Comparison of ENCODE assay signal across 12 cellular contexts in genomic region chr1:1431006-1431844, GRCh38. TPM values are rescaled to one million over a fixed set of nuclear protein-coding genes. Genes with fewer than 3 reads are reported as not detected.
DNase-seq lines count a peak whose midpoint lies in the region; ATAC-seq and TF ChIP-seq lines count a peak whose summit lies in the region.
"Had no signal": no experiment of that assay in that cellular context is flagged by ENCODE, and none has a peak within 500 bp of the region (broad histone marks: within the 10 kb centered on the region; RNA-seq: fewer than 3 reads in every experiment).

No MANE protein-coding gene starts in this region.

- peaks cover 13% of the 10 kb centered on the region for H3K4me1 Mint-ChIP-seq in activated naive CD4-positive, alpha-beta T cell treated with anti-CD3 and anti-CD28 coated beads for 36 hours (ENCODE audit: low read depth)

- no peak overlapping the region for H3K27ac Mint-ChIP-seq in activated naive CD4-positive, alpha-beta T cell treated with anti-CD3 and anti-CD28 coated beads for 36 hours
- H3K27ac Mint-ChIP-seq: stimulated activated naive CD8-positive, alpha-beta T cell treated with anti-CD3 and anti-CD28 coated beads, Interleukin-15, amount 100 ng/mL, for 72 hours had no signal

- H3K9me3 Mint-ChIP-seq in activated naive CD4-positive, alpha-beta T cell treated with anti-CD3 and anti-CD28 coated beads for 36 hours: no peaks in the 10 kb centered on the region
- H3K9me3 Mint-ChIP-seq: stimulated activated naive CD8-positive, alpha-beta T cell treated with anti-CD3 and anti-CD28 coated beads, Interleukin-15, amount 100 ng/mL, for 72 hours had no signal

- peaks cover 26% of the 10 kb centered on the region for H3K27me3 Mint-ChIP-seq in activated naive CD4-positive, alpha-beta T cell treated with anti-CD3 and anti-CD28 coated beads for 36 hours (ENCODE audit: low read depth)

- CTCF ChIA-PET in activated naive CD4-positive, alpha-beta T cell treated with anti-CD3 and anti-CD28 coated beads for 36 hours (lab: Charles Lee): no interaction called here

- H3K4me3 ChIP-seq in parathyroid adenoma (ENCODE audit: low read depth, low read length): no peak overlapping the region

- no peaks in the 10 kb centered on the region for H3K36me3 ChIP-seq in parathyroid adenoma (ENCODE audit: control insufficient read depth, insufficient read depth, low read length)

- no peaks in the 10 kb centered on the region for H3K36me3 Mint-ChIP-seq in activated naive CD4-positive, alpha-beta T cell treated with anti-CD3 and anti-CD28 coated beads for 36 hours (ENCODE audit: low read depth)

- peak overlapping the region; percentile 62 for H3K27ac ChIP-seq in parathyroid adenoma

- no peak overlapping the region for H3K9ac ChIP-seq in parathyroid adenoma

- no peak for DNase-seq in Right ventricle myocardium inferior (ENCODE audit: missing footprints)
- no peak for DNase-seq in cardiac septum (ENCODE audit: low spot score)
- DNase-seq in left cardiac atrium: peak; percentile 32
- no peak for DNase-seq in DMS79 treated with DMSO at 0.1 percent for 48 hours (lab: John Stamatoyannopoulos, UW)
- DNase-seq in UCSD-AML1 (lab: John Stamatoyannopoulos, UW; ENCODE audit: unreplicated experiment): no peak
- DNase-seq in activated naive CD4-positive, alpha-beta T cell treated with anti-CD3 and anti-CD28 coated beads for 36 hours: no peak
- no peak for DNase-seq in DMS153 (lab: John Stamatoyannopoulos, UW)
- DNase-seq: KBM-7; stimulated activated CD4-positive, alpha-beta T cell treated with anti-CD3 and anti-CD28 coated beads, Interleukin-15, amount 100 ng/mL, for 24 hours; stimulated activated naive CD8-positive, alpha-beta T cell treated with anti-CD3 and anti-CD28 coated beads, Interleukin-15, amount 100 ng/mL, for 72 hours had no signal

- peak; percentile 1 for ATAC-seq in Right ventricle myocardium inferior
- no peak for ATAC-seq in left cardiac atrium
- ATAC-seq: stimulated activated naive CD8-positive, alpha-beta T cell treated with anti-CD3 and anti-CD28 coated beads, Interleukin-15, amount 100 ng/mL, for 72 hours had no signal

- H3K9me3 ChIP-seq in parathyroid adenoma (ENCODE audit: control insufficient read depth, low read length): no peaks in the 10 kb centered on the region

- no peak overlapping the region for H3K4me3 Mint-ChIP-seq in activated naive CD4-positive, alpha-beta T cell treated with anti-CD3 and anti-CD28 coated beads for 36 hours
- H3K4me3 Mint-ChIP-seq: stimulated activated naive CD8-positive, alpha-beta T cell treated with anti-CD3 and anti-CD28 coated beads, Interleukin-15, amount 100 ng/mL, for 72 hours had no signal

- TF ChIP-seq CTCF in parathyroid adenoma (IDR thresholded peaks at IDR 0.05): no peak

- no peaks in the 10 kb centered on the region for H3K27me3 ChIP-seq in parathyroid adenoma (ENCODE audit: control insufficient read depth, insufficient read depth, low read length)

- H2AFZ ChIP-seq in parathyroid adenoma: no peak overlapping the region

- H3K4me2 ChIP-seq in parathyroid adenoma (ENCODE audit: low read length): no peak overlapping the region

- intact Hi-C loops in Right ventricle myocardium inferior (cut with DNase I) (no loop called here), cardiac septum (cut with DNase I) (loop anchor here (5.0 kb wide), 1 partner anchor 74 kb away; the partner anchor contains the start of gene MXRA8), left cardiac atrium (cut with DNase I) (no loop called here)
- intact Hi-C loops in activated naive CD4-positive, alpha-beta T cell treated with anti-CD3 and anti-CD28 coated beads for 36 hours (cut with micrococcal nuclease): no loop called here

- no peaks in the 10 kb centered on the region for H3K79me2 ChIP-seq in parathyroid adenoma

- H3K4me1 ChIP-seq in parathyroid adenoma: no peaks in the 10 kb centered on the region

RNA-seq across cellular contexts. Expression of gene VWA1, which starts 4.3 kb away (rescaled TPM):
- 20.5 TPM for total RNA-seq in Right ventricle myocardium inferior
- total RNA-seq in cardiac septum: 35.3 TPM
- 10 to 100 TPM; 24.9 to 66.4 TPM for total RNA-seq in left cardiac atrium
- under 1 TPM; 0.72 to 0.74 TPM for total RNA-seq in activated naive CD4-positive, alpha-beta T cell treated with anti-CD3 and anti-CD28 coated beads for 36 hours

RNA-seq across cellular contexts. Expression of gene ANKRD65, which starts 10.1 kb away (rescaled TPM):
- 3.0 TPM for total RNA-seq in Right ventricle myocardium inferior
- 1.8 TPM for total RNA-seq in cardiac septum
- 1 to 10 TPM; 2.2 to 3.0 TPM for total RNA-seq in left cardiac atrium
- total RNA-seq in activated naive CD4-positive, alpha-beta T cell treated with anti-CD3 and anti-CD28 coated beads for 36 hours: not detected
- total RNA-seq: A673 had no signal

RNA-seq across cellular contexts. Expression of gene ATAD3C, which starts 18.3 kb away (rescaled TPM):
- 1.8 TPM for total RNA-seq in Right ventricle myocardium inferior
- total RNA-seq in cardiac septum: 0.51 TPM
- 1 to 10 TPM; 1.7 to 2.4 TPM for total RNA-seq in left cardiac atrium
- under 1 TPM; 0.42 to 0.57 TPM for total RNA-seq in activated naive CD4-positive, alpha-beta T cell treated with anti-CD3 and anti-CD28 coated beads for 36 hours

RNA-seq across cellular contexts. Expression of gene MRPL20, which starts 24.1 kb away (rescaled TPM):
- 140 TPM for total RNA-seq in Right ventricle myocardium inferior
- 127 TPM for total RNA-seq in cardiac septum
- total RNA-seq in left cardiac atrium: 100 to 1,000 TPM; 112 to 134 TPM
- 100 to 1,000 TPM; 103 to 107 TPM for total RNA-seq in activated naive CD4-positive, alpha-beta T cell treated with anti-CD3 and anti-CD28 coated beads for 36 hours

RNA-seq across cellular contexts. Expression of gene CCNL2, which starts 32.1 kb away (rescaled TPM):
- total RNA-seq in Right ventricle myocardium inferior: 49.4 TPM
- total RNA-seq in cardiac septum: 78.6 TPM
- total RNA-seq in left cardiac atrium: 10 to 100 TPM; 56.0 to 89.0 TPM
- total RNA-seq in activated naive CD4-positive, alpha-beta T cell treated with anti-CD3 and anti-CD28 coated beads for 36 hours: 100 to 1,000 TPM in 1 of 2 experiments, 10 to 100 TPM in 1; 97.7 to 108 TPM

Comparison
In these comparisons a context has a peak if more than half of its experiments do, and no peak if none do; other contexts are left out.
1. RNA of gene VWA1, which starts 4.3 kb away (total RNA-seq): 24.9 to 66.4 TPM in left cardiac atrium, 35.3 TPM in cardiac septum (single experiment) and 20.5 TPM in Right ventricle myocardium inferior (single experiment); 0.72 to 0.74 TPM in activated naive CD4-positive, alpha-beta T cell treated with anti-CD3 and anti-CD28 coated beads for 36 hours; every median in the first group is over 10 times any median in the second.